ENCODE assay signal across 20 cellular contexts in genomic region chr1:182093781-182094180, GRCh38. TPM values are rescaled to one million over a fixed set of nuclear protein-coding genes. Genes with fewer than 3 reads are reported as not detected.
DNase-seq lines count a peak whose midpoint lies in the region; ATAC-seq, FAIRE-seq and TF ChIP-seq lines count a peak whose summit lies in the region.
"Had no signal": no experiment of that assay in that cellular context is flagged by ENCODE, and none has a peak within 500 bp of the region (broad histone marks: within the 10 kb centered on the region; RNA-seq: fewer than 3 reads in every experiment).

No MANE protein-coding gene starts in this region.

- POLR2A ChIA-PET in H1 (lab: Charles Lee; ENCODE audit: partially characterized antibody): no interaction called here

- H4K5ac ChIP-seq in H1 (ENCODE audit: insufficient read length, low read depth, low read length): no peak overlapping the region

- H3K23me2 ChIP-seq in H1 (ENCODE audit: low read depth, low read length): no peaks in the 10 kb centered on the region

- H2BK5ac ChIP-seq in H1 (ENCODE audit: low read depth, low read length): no peak overlapping the region

- H3K9me3 Mint-ChIP-seq in GM23338: peaks cover under 1% of the 10 kb centered on the region; the same call in 2 of the 3 replicates
- H3K9me3 Mint-ChIP-seq in activated naive CD4-positive, alpha-beta T cell treated with anti-CD3 and anti-CD28 coated beads, Interleukin-2, amount 10 ng/mL, durations not matched to agents 7 days and 5 days: no peaks in the 10 kb centered on the region
- H3K9me3 Mint-ChIP-seq: CD4-positive, alpha-beta memory T cell had no signal

- H3K9me3 ChIP-seq in H1 (ENCODE audit: insufficient read depth in 2 of 2, low read depth in 1 of 2, low read length in 1 of 2) (no peaks in the 10 kb centered on the region), keratinocyte (ENCODE audit: control insufficient read depth, low read depth, low read length) (no peaks in the 10 kb centered on the region)

- H4K91ac ChIP-seq in H1 (replicated peaks; ENCODE audit: insufficient read length, low read length): peak overlapping the region; percentile 12

- H3K23ac ChIP-seq in H1 (ENCODE audit: insufficient read length): no peak overlapping the region

- no peaks in the 10 kb centered on the region for H3K79me2 ChIP-seq in GM23338 (replicated peaks; ENCODE audit: insufficient read depth)
- no peaks in the 10 kb centered on the region for H3K79me2 ChIP-seq in H1 (ENCODE audit: control insufficient read depth in 1 of 2, insufficient read depth in 2 of 2, low read length in 2 of 2)
- no peaks in the 10 kb centered on the region for H3K79me2 ChIP-seq in keratinocyte (ENCODE audit: control insufficient read depth, insufficient read depth, low read length)

- TF ChIP-seq EP300 in H1 (IDR thresholded peaks at IDR 0.05; ENCODE audit: borderline replicate concordance in 1 of 2, low read depth in 2 of 2, low read length in 2 of 2): no peak

- H3K27me3 ChIP-seq in GM23338 (ENCODE audit: insufficient read depth) (no peaks in the 10 kb centered on the region), H1 (replicated peaks in 1 of 4; ENCODE audit: control insufficient read depth in 3 of 4, extremely low read depth in 1 of 4, insufficient read depth in 3 of 4, low read length in 3 of 4) (no peaks in the 10 kb centered on the region), keratinocyte (ENCODE audit: control insufficient read depth, extremely low read depth, insufficient read depth, low read length) (no peaks in the 10 kb centered on the region)

- H3K18ac ChIP-seq in H1 (ENCODE audit: extremely low read depth, low read length): peak overlapping the region; percentile 13; the same call in 1 of the 2 replicates

- peaks cover 13% of the 10 kb centered on the region; the same call in 1 of the 2 replicates for H3K9me2 ChIP-seq in GM23338 (ENCODE audit: insufficient read depth)

- H3K4me2 ChIP-seq in GM23338 (no peak overlapping the region), H1 (ENCODE audit: insufficient read depth in 1 of 2, low read depth in 2 of 2, low read length in 2 of 2) (no peak overlapping the region), keratinocyte (ENCODE audit: control insufficient read depth, extremely low read depth, insufficient read depth, low read depth, low read length) (no peak overlapping the region)

- peaks cover under 1% of the 10 kb centered on the region; the same call in 1 of the 3 replicates for H3K36me3 Mint-ChIP-seq in GM23338 (ENCODE audit: low read depth)
- H3K36me3 Mint-ChIP-seq in activated naive CD4-positive, alpha-beta T cell treated with anti-CD3 and anti-CD28 coated beads, Interleukin-2, amount 10 ng/mL, durations not matched to agents 7 days and 5 days: peaks cover 3% of the 10 kb centered on the region
- H3K36me3 Mint-ChIP-seq: CD4-positive, alpha-beta memory T cell had no signal

- H2BK20ac ChIP-seq in H1 (ENCODE audit: low read length): peak overlapping the region; percentile 81; the same call in 1 of the 2 replicates

- no peak overlapping the region for H3K56ac ChIP-seq in H1 (replicated peaks; ENCODE audit: insufficient read length, low read depth, low read length)

- H3K36me3 ChIP-seq in GM23338 (ENCODE audit: insufficient read depth): no peaks in the 10 kb centered on the region
- H3K36me3 ChIP-seq in H1 (ENCODE audit: control insufficient read depth in 2 of 4, insufficient read depth in 4 of 4, low read length in 3 of 4): no peaks in the 10 kb centered on the region
- no peaks in the 10 kb centered on the region for H3K36me3 ChIP-seq in keratinocyte (ENCODE audit: control insufficient read depth in 2 of 2, extremely low read depth in 1 of 2, insufficient read depth in 2 of 2, low read length in 2 of 2)

- no peaks in the 10 kb centered on the region for H3F3A ChIP-seq in GM23338 (replicated peaks; ENCODE audit: low read depth)

- H3K27me3 Mint-ChIP-seq in GM23338 (ENCODE audit: insufficient read depth, low read depth, poor library complexity): peaks cover 2% of the 10 kb centered on the region
- peaks cover 32% of the 10 kb centered on the region for H3K27me3 Mint-ChIP-seq in activated naive CD4-positive, alpha-beta T cell treated with anti-CD3 and anti-CD28 coated beads, Interleukin-2, amount 10 ng/mL, durations not matched to agents 7 days and 5 days

- H2AFZ ChIP-seq in GM23338: peak overlapping the region; percentile 66; the same call in 1 of the 2 replicates
- peak overlapping the region; percentile 96 for H2AFZ ChIP-seq in H1 (ENCODE audit: low read length)
- H2AFZ ChIP-seq in keratinocyte (ENCODE audit: control insufficient read depth, low read length): peak overlapping the region; percentile 45

- H3K4me3 ChIP-seq in GM23338: no peak overlapping the region
- no peak overlapping the region for H3K4me3 ChIP-seq in H1 (ENCODE audit: extremely low read depth in 1 of 4, insufficient read depth in 2 of 4, low read depth in 3 of 4, low read length in 4 of 4)
- H3K4me3 ChIP-seq in keratinocyte (ENCODE audit: control insufficient read depth in 2 of 3, extremely low read depth in 1 of 3, insufficient read depth in 2 of 3, low read depth in 1 of 3, low read length in 3 of 3): no peak overlapping the region
- H3K4me3 ChIP-seq: GM12878 had no signal

- FAIRE-seq in H1 (lab: Jason Lieb, UNC) (no peak), keratinocyte (lab: Jason Lieb, UNC) (peak; percentile 61)
- FAIRE-seq: GM12878, GM18507 had no signal

- no peak for TF ChIP-seq POLR2A in H1 (IDR thresholded peaks at IDR 0.05; ENCODE audit: control extremely low read depth in 1 of 2, low read depth in 2 of 2, low read length in 2 of 2)

- H3K4me1 ChIP-seq in GM23338 (ENCODE audit: insufficient read depth) (peaks cover 6% of the 10 kb centered on the region; the same call in 1 of the 2 replicates), H1 (replicated peaks in 1 of 4; ENCODE audit: control insufficient read depth in 3 of 4, insufficient read depth in 4 of 4, low read length in 3 of 4) (peaks cover 0 to 5% (median 0%) of the 10 kb centered on the region in 4 experiments; a peak in 4 of 7 replicates), keratinocyte (ENCODE audit: control insufficient read depth, extremely low read depth, insufficient read depth, low read length) (peaks cover 20% of the 10 kb centered on the region)

- TF ChIP-seq CTCF in GM23338 (conservative IDR thresholded peaks at IDR 0.05; ENCODE audit: low read depth in 2 of 2) (no peak), H1 (IDR thresholded peaks at IDR 0.05; ENCODE audit: control extremely low read depth in 1 of 3, insufficient read depth in 1 of 3, low read depth in 1 of 3, low read length in 3 of 3) (no peak), keratinocyte (optimal IDR thresholded peaks at IDR 0.05 in 1 of 3, IDR thresholded peaks at IDR 0.05 in 1 of 3, conservative IDR thresholded peaks at IDR 0.05 in 1 of 3; ENCODE audit: extremely low read depth in 1 of 3, insufficient read depth in 2 of 3, low read length in 3 of 3) (no peak)

- ATAC-seq in GM23338: no peak
- ATAC-seq in GM21528 (IDR thresholded peaks at IDR 0.05; ENCODE audit: low FRiP score, unreplicated experiment): no peak
- ATAC-seq: GM12878, HCT116 had no signal

- no peak overlapping the region for H2BK120ac ChIP-seq in H1 (replicated peaks; ENCODE audit: low read depth, low read length)

- 0 out of 2 replicates have a peak overlapping the region, but pooled peaks have one; percentile 2 for H2AK5ac ChIP-seq in H1 (ENCODE audit: low read depth, low read length)

- peaks cover 3% of the 10 kb centered on the region for H3K9me1 ChIP-seq in keratinocyte (ENCODE audit: control insufficient read depth, extremely low read depth, insufficient read depth, low read length)

- H2BK15ac ChIP-seq in H1 (ENCODE audit: low read length): no peak overlapping the region; the same call in 1 of the 2 replicates

- H4K20me1 ChIP-seq in GM23338 (replicated peaks; ENCODE audit: insufficient read depth): no peaks in the 10 kb centered on the region
- H4K20me1 ChIP-seq in H1 (replicated peaks in 1 of 2; ENCODE audit: control insufficient read depth in 1 of 2, insufficient read depth in 2 of 2, low read length in 2 of 2): no peaks in the 10 kb centered on the region
- H4K20me1 ChIP-seq in keratinocyte (ENCODE audit: control insufficient read depth, extremely low read depth, insufficient read depth, low read length): no peaks in the 10 kb centered on the region

- no peak for TF ChIP-seq RAD21 in H1 (IDR thresholded peaks at IDR 0.05 in 1 of 2, conservative IDR thresholded peaks at IDR 0.05 in 1 of 2; ENCODE audit: low read depth in 2 of 2, low read length in 2 of 2)

- 83% methylated on average over 1 of the region's 1 CpG; no CpG with 5 or more reads in 1 of the 2 experiments for WGBS in H1 (ENCODE audit: extremely low coverage in 1 of 2, insufficient coverage in 1 of 2, insufficient read length in 1 of 2, insufficient replicate concordance in 2 of 2, low coverage in 1 of 2, low lambda C conversion rate in 2 of 2, missing lambda C conversion rate in 1 of 2), 2 experiments

- CTCF ChIA-PET in H1 (lab: Charles Lee; ENCODE audit: partially characterized antibody): interaction anchor here (0.8 to 3.1 kb wide), 6 partner anchors 9 to 309 kb away, joined by 3 to 27 read pairs (median 4); no protein-coding TSS in a partner anchor
- CTCF ChIA-PET in activated naive CD4-positive, alpha-beta T cell treated with anti-CD3 and anti-CD28 coated beads, Interleukin-2, amount 10 ng/mL, durations not matched to agents 7 days and 5 days (lab: Charles Lee): interaction anchor here (1.5 to 1.6 kb wide), 2 partner anchors 9 to 13 kb away, joined by 4 to 6 read pairs; no protein-coding TSS in a partner anchor

- no peak overlapping the region for H3K4ac ChIP-seq in H1 (replicated peaks; ENCODE audit: insufficient read length, low read depth, low read length)

- DNase-seq in GM23338 (ENCODE audit: low spot score) (no peak), H1 (ENCODE audit: low read depth in 1 of 2, low spot score in 2 of 2) (no peak), keratinocyte (ENCODE audit: low read depth, low spot score) (no peak), caudate nucleus (lab: John Stamatoyannopoulos, UW) (no peak)
- DNase-seq in activated naive CD4-positive, alpha-beta T cell treated with anti-CD3 and anti-CD28 coated beads, Interleukin-2, amount 10 ng/mL, durations not matched to agents 7 days and 5 days: no peak
- DNase-seq: C1 segment of cervical spinal cord; CD4-positive, alpha-beta memory T cell; COR-L47; DMS153; DMS79; EL; GDM1; H9 had no signal

- H3K27ac ChIP-seq in GM23338 (ENCODE audit: low read depth) (no peak overlapping the region), H1 (ENCODE audit: low read depth, low read length) (no peak overlapping the region), keratinocyte (ENCODE audit: control insufficient read depth, insufficient read depth, low read length) (no peak overlapping the region), caudate nucleus (ENCODE audit: low read depth, low read length) (no peak overlapping the region)

- H2BK12ac ChIP-seq in H1 (ENCODE audit: low read depth, low read length): peak overlapping the region; percentile 88

- no peaks in the 10 kb centered on the region for H3K79me1 ChIP-seq in H1 (ENCODE audit: low read depth, low read length)

- no peak overlapping the region for H3K14ac ChIP-seq in H1 (ENCODE audit: insufficient read length)

- dilution Hi-C loops in keratinocyte (cut with MboI; ENCODE audit: extremely low pct_ligation_motif_present, low sequenced_read_pairs): loop anchor here (25.0 kb wide), 1 partner anchor 494 kb away; the partner anchor contains the start of gene RNASEL

- H3K9ac ChIP-seq in H1 (replicated peaks in 1 of 4; ENCODE audit: extremely low read depth in 1 of 4, low read depth in 3 of 4, low read length in 3 of 4) (no peak overlapping the region), keratinocyte (ENCODE audit: control insufficient read depth, extremely low read depth, insufficient read depth, low read length) (no peak overlapping the region)

- H3K4me3 Mint-ChIP-seq in GM23338: no peak overlapping the region
- H3K4me3 Mint-ChIP-seq in activated naive CD4-positive, alpha-beta T cell treated with anti-CD3 and anti-CD28 coated beads, Interleukin-2, amount 10 ng/mL, durations not matched to agents 7 days and 5 days: no peak overlapping the region
- H3K4me3 Mint-ChIP-seq: CD4-positive, alpha-beta memory T cell; H9 had no signal

- H3K27ac Mint-ChIP-seq in GM23338: no peak overlapping the region
- H3K27ac Mint-ChIP-seq in activated naive CD4-positive, alpha-beta T cell treated with anti-CD3 and anti-CD28 coated beads, Interleukin-2, amount 10 ng/mL, durations not matched to agents 7 days and 5 days: no peak overlapping the region

- H4K8ac ChIP-seq in H1 (ENCODE audit: extremely low read depth, insufficient read depth, low read length): no peak overlapping the region

- H3K4me1 Mint-ChIP-seq in GM23338: peaks cover 8% of the 10 kb centered on the region
- H3K4me1 Mint-ChIP-seq in activated naive CD4-positive, alpha-beta T cell treated with anti-CD3 and anti-CD28 coated beads, Interleukin-2, amount 10 ng/mL, durations not matched to agents 7 days and 5 days: peaks cover 27% of the 10 kb centered on the region

RNA-seq across cellular contexts. Expression of gene ZNF648, which starts 32.3 kb away (rescaled TPM):
- total RNA-seq in GM23338 (2014; rRNA removed; shearing (Covaris generic)): 0.58 and 1.2 TPM in 2 replicates
- polyA plus RNA-seq in GM23338 (2016; fragmentation: Nextera tagmentation; extraction: Ambion mirVana) (0.23 and 0.24 TPM in 2 replicates), H1 (2011; rRNA removed) (0.53 and 0.64 TPM in 2 replicates), keratinocyte (not detected in 3 replicates)
- 0.20 and 0.23 TPM in 2 replicates for total RNA-seq in H1 (2021; fragmentation: NEBNext Ultra II Directional; extraction: Animal tissue kit (Norgen Biotek cat#: 25700))
- 0.49 TPM for polyA plus RNA-seq in H1 (2011; cell fraction: cytosol; rRNA removed)
- polyA plus RNA-seq in H1 (2011; cell fraction: nucleus; rRNA removed): 0.90 TPM
- 0.12 to 0.20 TPM (median 0.18 TPM) in 4 replicates for polyA plus RNA-seq in H1 (2012, experiment 1 of 2)
- polyA plus RNA-seq in H1 (2012, experiment 2 of 2): 0.04 TPM
- polyA plus RNA-seq in H1 (2013, experiment 1 of 2): 0.22 TPM
- polyA plus RNA-seq in H1 (2013, experiment 2 of 2): 0.20 TPM
- polyA minus RNA-seq in H1 (2011; rRNA and poly(A)+ RNA removed): 1.3 and 1.6 TPM in 2 replicates
- polyA minus RNA-seq in H1 (2011; cell fraction: cytosol; rRNA and poly(A)+ RNA removed): 0.88 TPM
- 2.3 TPM for polyA minus RNA-seq in H1 (2011; cell fraction: nucleus; rRNA and poly(A)+ RNA removed)
- not detected for polyA plus RNA-seq in keratinocyte (2011; ENCODE audit: low read depth)
- not detected in 2 replicates for polyA plus RNA-seq in keratinocyte (2011; cell fraction: cytosol; rRNA removed)
- polyA plus RNA-seq in keratinocyte (2011; cell fraction: nucleus; rRNA removed): not detected in 2 replicates
- polyA plus RNA-seq in keratinocyte (2012; ENCODE audit: low replicate concordance): not detected in 2 replicates
- polyA minus RNA-seq in keratinocyte: not detected in 3 replicates
- polyA minus RNA-seq in keratinocyte (2011; cell fraction: cytosol; rRNA and poly(A)+ RNA removed): not detected
- polyA minus RNA-seq in keratinocyte (2011; cell fraction: nucleus; rRNA and poly(A)+ RNA removed): not detected in 2 replicates
- total RNA-seq: A172; A673; CD4-positive, alpha-beta memory T cell; GM12878 had no signal
- polyA plus RNA-seq: BJ; CD4-positive, alpha-beta memory T cell had no signal

Comparison
In these comparisons a context has a peak if more than half of its experiments do, and no peak if none do; other contexts are left out.
1. H2AFZ ChIP-seq: peak in every context shown above with its lines; median percentile 96 in H1; 66 in GM23338; 45 in keratinocyte.